10 cellular contexts compared by ENCODE assay signal in the genomic region with DNA sequence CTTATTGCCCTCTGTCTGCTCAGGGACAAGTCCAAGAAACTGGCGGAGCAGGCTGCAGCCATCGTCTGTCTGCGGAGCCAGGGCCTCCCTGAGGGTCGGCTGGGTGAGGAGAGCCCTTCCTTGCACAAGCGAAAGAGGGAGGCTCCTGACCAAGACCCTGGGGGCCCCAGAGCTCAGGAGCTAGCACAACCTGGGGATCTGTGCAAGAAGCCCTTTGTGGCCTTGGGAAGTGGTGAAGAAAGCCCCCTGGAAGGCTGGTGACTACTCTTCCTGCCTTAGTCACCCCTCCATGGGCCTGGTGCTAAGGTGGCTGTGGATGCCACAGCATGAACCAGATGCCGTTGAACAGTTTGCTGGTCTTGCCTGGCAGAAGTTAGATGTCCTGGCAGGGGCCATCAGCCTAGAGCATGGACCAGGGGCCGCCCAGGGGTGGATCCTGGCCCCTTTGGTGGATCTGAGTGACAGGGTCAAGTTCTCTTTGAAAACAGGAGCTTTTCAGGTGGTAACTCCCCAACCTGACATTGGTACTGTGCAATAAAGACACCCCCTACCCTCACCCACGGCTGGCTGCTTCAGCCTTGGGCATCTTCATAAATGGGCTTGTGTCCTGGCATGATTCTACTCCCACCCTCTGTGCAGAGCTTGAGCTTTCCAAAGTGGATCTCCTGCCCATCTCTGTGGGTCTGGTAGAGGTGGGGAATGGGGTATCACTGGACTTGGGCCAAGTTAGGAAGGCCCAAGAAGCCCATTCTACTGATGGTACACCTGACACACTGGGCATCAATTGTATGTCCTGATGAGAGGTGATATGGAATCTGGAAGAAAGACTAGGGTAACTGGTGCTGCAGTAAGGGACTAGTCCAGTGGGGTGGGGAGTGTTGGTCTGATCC. TPM values are rescaled to one million over a fixed set of nuclear protein-coding genes. Genes with fewer than 3 reads are reported as not detected.
DNase-seq lines count a peak whose midpoint lies in the region; TF ChIP-seq lines count a peak whose summit lies in the region.
"Had no signal": no experiment of that assay in that cellular context is flagged by ENCODE, and none has a peak within 500 bp of the region (broad histone marks: within the 10 kb centered on the region; RNA-seq: fewer than 3 reads in every experiment).

No MANE protein-coding gene starts in this region.

- no peak for TF ChIP-seq EP300 in esophagus muscularis mucosa (IDR thresholded peaks at IDR 0.05)
- no peak for TF ChIP-seq EP300 in sigmoid colon (IDR thresholded peaks at IDR 0.05)

- H3K4me3 Mint-ChIP-seq in CD4-positive, alpha-beta memory T cell = peak overlapping the region; percentile 6 to 85 (median 78)

- H3K4me1 Mint-ChIP-seq in CD4-positive, alpha-beta memory T cell = peaks cover 69 to 95% (median 87%) of the 10 kb centered on the region in 4 donors

- H3K27ac ChIP-seq in CD4-positive, alpha-beta memory T cell (ENCODE audit: low read depth, low read length) = peak overlapping the region; percentile 71
- H3K27ac ChIP-seq in RWPE1 (peak overlapping the region; percentile 15), esophagus muscularis mucosa (replicated peaks in 1 of 4) (peak overlapping the region; percentile 70 to 75 (median 72)), sigmoid colon (peak overlapping the region; percentile 50 to 65 (median 63)), trophoblast cell (ENCODE audit: low read depth, low read length) (no peak overlapping the region)
- H3K27ac ChIP-seq: ovary had no signal

- WGBS in esophagus muscularis mucosa = 100% methylated on average over 1 of the region's 8 CpGs
- 78 to 91% methylated on average over 8 of the region's 8 CpGs for WGBS in sigmoid colon, 2 donors
- no CpG with 5 or more reads among the region's 8 CpGs for WGBS in trophoblast cell (ENCODE audit: extremely low coverage, insufficient coverage, insufficient read length)

- H3K27ac Mint-ChIP-seq in CD4-positive, alpha-beta memory T cell = peak overlapping the region; percentile 86 to 96 (median 93)

- intact Hi-C loops in CD4-positive, alpha-beta memory T cell (cut with micrococcal nuclease) = no loop called here
- intact Hi-C loops in esophagus muscularis mucosa (cut with DNase I) (no loop called here), sigmoid colon (cut with DNase I) (no loop called here)

- H3K79me1 ChIP-seq in trophoblast cell (ENCODE audit: low read length) = peaks cover 3% of the 10 kb centered on the region

- H3K27me3 ChIP-seq in CD4-positive, alpha-beta memory T cell (ENCODE audit: insufficient read depth, low read length) = no peaks in the 10 kb centered on the region
- H3K27me3 ChIP-seq in esophagus muscularis mucosa (no peaks in the 10 kb centered on the region), sigmoid colon (no peaks in the 10 kb centered on the region), trophoblast cell (ENCODE audit: insufficient read depth, low read length) (no peaks in the 10 kb centered on the region)
- H3K27me3 ChIP-seq: ovary had no signal

- H3K9me3 Mint-ChIP-seq in CD4-positive, alpha-beta memory T cell = peaks cover 0 to under 1% (median 0%) of the 10 kb centered on the region in 8 donors

- DNase-seq in CD4-positive, alpha-beta memory T cell = peak in 1 of 5 donors; percentile 45
- no peak for DNase-seq in RWPE1 (ENCODE audit: low spot score)
- DNase-seq in esophagus muscularis mucosa (ENCODE audit: extremely low spot score) = peak; percentile 42
- DNase-seq in sigmoid colon = no peak
- no peak for DNase-seq in HT-29 (ENCODE audit: low spot score)
- DNase-seq in hypothalamus (lab: John Stamatoyannopoulos, UW) = no peak
- no peak for DNase-seq in HEK293T (ENCODE audit: extremely low spot score)
- no peak for DNase-seq in trophoblast cell

- H2BK120ac ChIP-seq in trophoblast cell (ENCODE audit: insufficient read depth, low read length, poor library complexity) = no peak overlapping the region

- no peak overlapping the region for H3K18ac ChIP-seq in trophoblast cell (ENCODE audit: low read length)

- TF ChIP-seq CTCF in RWPE1 (conservative IDR thresholded peaks at IDR 0.05; ENCODE audit: low read depth) (no peak), esophagus muscularis mucosa (IDR thresholded peaks at IDR 0.05) (no peak), sigmoid colon (IDR thresholded peaks at IDR 0.05) (no peak)

- H3K36me3 Mint-ChIP-seq in CD4-positive, alpha-beta memory T cell = peaks cover 18 to 33% of the 10 kb centered on the region in 2 donors

- H3K9ac ChIP-seq in trophoblast cell (ENCODE audit: low read length) = no peak overlapping the region

- no peaks in the 10 kb centered on the region for H3K27me3 Mint-ChIP-seq in CD4-positive, alpha-beta memory T cell

- H4K8ac ChIP-seq in trophoblast cell (ENCODE audit: low read depth, low read length) = no peak overlapping the region

- H3K4me2 ChIP-seq in trophoblast cell (ENCODE audit: low read length) = no peak overlapping the region

- peaks cover 94% of the 10 kb centered on the region for H3K4me1 ChIP-seq in CD4-positive, alpha-beta memory T cell (ENCODE audit: insufficient read depth, low read length)
- H3K4me1 ChIP-seq in esophagus muscularis mucosa = peaks cover 35 to 56% (median 54%) of the 10 kb centered on the region in 4 donors
- H3K4me1 ChIP-seq in sigmoid colon = peaks cover 0 to 23% (median 11%) of the 10 kb centered on the region in 4 donors
- H3K4me1 ChIP-seq in trophoblast cell (ENCODE audit: control insufficient read depth in 1 of 2, insufficient read depth in 2 of 2, low read length in 2 of 2) = peaks cover under 1 to 9% of the 10 kb centered on the region in 2 experiments

- no peak for TF ChIP-seq POLR2A in esophagus muscularis mucosa (IDR thresholded peaks at IDR 0.05; ENCODE audit: low read depth)
- no peak for TF ChIP-seq POLR2A in sigmoid colon (IDR thresholded peaks at IDR 0.05)

- H3K23ac ChIP-seq in trophoblast cell (ENCODE audit: low read length) = no peak overlapping the region

- H2AK5ac ChIP-seq in trophoblast cell (ENCODE audit: low read length) = no peak overlapping the region

- H2BK5ac ChIP-seq in trophoblast cell (ENCODE audit: low read depth, low read length, poor library complexity) = no peak overlapping the region

- H3K4me3 ChIP-seq in CD4-positive, alpha-beta memory T cell (ENCODE audit: low read length in 2 of 2) = peak overlapping the region; percentile 15 to 46
- H3K4me3 ChIP-seq in esophagus muscularis mucosa (no peak overlapping the region), sigmoid colon (no peak overlapping the region), trophoblast cell (ENCODE audit: low read depth, low read length) (no peak overlapping the region)
- H3K4me3 ChIP-seq: coronary artery, ovary had no signal

- no peak overlapping the region for H2AFZ ChIP-seq in trophoblast cell (ENCODE audit: insufficient read depth, low read length, poor library complexity)

- H4K12ac ChIP-seq in trophoblast cell (ENCODE audit: low read depth, low read length) = no peak overlapping the region

- no peak overlapping the region for H3K14ac ChIP-seq in trophoblast cell (ENCODE audit: low read length)

- no peaks in the 10 kb centered on the region for H3K36me3 ChIP-seq in CD4-positive, alpha-beta memory T cell (ENCODE audit: insufficient read depth, low read length)
- H3K36me3 ChIP-seq in esophagus muscularis mucosa (peaks cover 31 to 53% (median 42%) of the 10 kb centered on the region in 4 donors), sigmoid colon (peaks cover 0 to 50% (median 17%) of the 10 kb centered on the region in 4 donors), trophoblast cell (ENCODE audit: control insufficient read depth in 1 of 2, insufficient read depth in 2 of 2, low read length in 2 of 2) (peaks cover 28 to 45% of the 10 kb centered on the region in 2 experiments)
- H3K36me3 ChIP-seq: ovary had no signal

- CTCF ChIA-PET in CD4-positive, alpha-beta memory T cell (lab: Charles Lee; ENCODE audit: partially characterized antibody) = interaction anchor here (1.1 to 2.5 kb wide), 5 partner anchors 11 to 38 kb away, joined by 4 to 9 read pairs (median 5); no protein-coding TSS in a partner anchor
- CTCF ChIA-PET in RWPE1 (lab: Yijun Ruan, JAX) (no interaction called here), HEK293T (lab: Yijun Ruan, JAX) (no interaction called here)

- H4K91ac ChIP-seq in trophoblast cell (ENCODE audit: low read depth, low read length) = no peak overlapping the region

- no peaks in the 10 kb centered on the region for H3K79me2 ChIP-seq in trophoblast cell (ENCODE audit: control insufficient read depth, insufficient read depth, low read length, poor library complexity)

- no peak overlapping the region for H3K4ac ChIP-seq in trophoblast cell (ENCODE audit: low read depth, low read length)

- no peak overlapping the region for H2BK12ac ChIP-seq in trophoblast cell (ENCODE audit: low read length)

- no peaks in the 10 kb centered on the region for H3K9me3 ChIP-seq in CD4-positive, alpha-beta memory T cell (ENCODE audit: control insufficient read depth in 1 of 2, low read length in 2 of 2)
- H3K9me3 ChIP-seq in esophagus muscularis mucosa (no peaks in the 10 kb centered on the region), sigmoid colon (no peaks in the 10 kb centered on the region), trophoblast cell (ENCODE audit: insufficient read depth, low read depth, low read length) (no peaks in the 10 kb centered on the region)
- H3K9me3 ChIP-seq: ovary had no signal

- POLR2A ChIA-PET in CD4-positive, alpha-beta memory T cell (lab: Charles Lee; ENCODE audit: partially characterized antibody) = interaction anchor here (0.6 to 16.6 kb wide), 14 partner anchors 9 to 185 kb away, joined by 3 to 474 read pairs (median 6); partner anchors contain the start of genes DPEP2, ESRP2, PSMB10 and SLC7A6
- POLR2A ChIA-PET in RWPE1 (lab: Yijun Ruan, JAX; ENCODE audit: low non-redundant PET) = no interaction called here
- POLR2A ChIA-PET in HEK293T (lab: Yijun Ruan, JAX) = no interaction called here

RNA-seq across cellular contexts. Expression of gene NFATC3, which starts 6.2 kb away (rescaled TPM):
- 100 to 1,000 TPM; 127 to 134 TPM for total RNA-seq in CD4-positive, alpha-beta memory T cell
- 10 to 100 TPM; 76.5 to 94.9 TPM for polyA plus RNA-seq in CD4-positive, alpha-beta memory T cell
- total RNA-seq in esophagus muscularis mucosa (10 to 100 TPM; 44.6 to 56.8 (median 50.8) TPM), sigmoid colon (10 to 100 TPM; 42.8 to 52.2 (median 46.0) TPM)
- polyA plus RNA-seq in sigmoid colon = 10 to 100 TPM in 1 of 3 donors, 1 to 10 TPM in 2; 4.8 to 16.9 (median 6.0) TPM
- total RNA-seq in HT-29 (2014; rRNA removed; shearing (Covaris generic)) = 20.4 and 20.8 TPM in 2 replicates
- polyA plus RNA-seq in trophoblast cell (2013) = 21.0 and 21.7 TPM in 2 replicates

RNA-seq across cellular contexts. Expression of gene DUS2, which starts 55.9 kb away (rescaled TPM):
- 10 to 100 TPM; 13.8 to 14.6 TPM for total RNA-seq in CD4-positive, alpha-beta memory T cell
- polyA plus RNA-seq in CD4-positive, alpha-beta memory T cell = 10 to 100 TPM in 1 of 2 donors, 1 to 10 TPM in 1; 9.0 to 11.9 TPM
- total RNA-seq in esophagus muscularis mucosa (10 to 100 TPM in 1 of 4 donors, 1 to 10 TPM in 3; 8.4 to 12.5 (median 9.7) TPM), sigmoid colon (1 to 10 TPM; 3.6 to 7.3 (median 5.3) TPM)
- 10 to 100 TPM in 1 of 3 donors, 1 to 10 TPM in 2; 6.6 to 17.3 (median 7.4) TPM for polyA plus RNA-seq in sigmoid colon
- 18.7 and 19.0 TPM in 2 replicates for total RNA-seq in HT-29 (2014; rRNA removed; shearing (Covaris generic))
- 7.3 and 7.7 TPM in 2 replicates for polyA plus RNA-seq in trophoblast cell (2013)

RNA-seq across cellular contexts. Expression of gene DDX28, which starts 55.9 kb away (rescaled TPM):
- total RNA-seq in CD4-positive, alpha-beta memory T cell = 10 to 100 TPM; 16.1 to 17.0 TPM
- 10 to 100 TPM; 36.0 to 55.8 TPM for polyA plus RNA-seq in CD4-positive, alpha-beta memory T cell
- total RNA-seq in esophagus muscularis mucosa (10 to 100 TPM in 1 of 4 donors, 1 to 10 TPM in 3; 5.0 to 10.1 (median 8.4) TPM), sigmoid colon (1 to 10 TPM; 5.0 to 6.9 (median 5.8) TPM)
- 10 to 100 TPM in 1 of 3 donors, 1 to 10 TPM in 2; 3.0 to 12.8 (median 5.1) TPM for polyA plus RNA-seq in sigmoid colon
- total RNA-seq in HT-29 (2014; rRNA removed; shearing (Covaris generic)) = 27.4 and 30.4 TPM in 2 replicates
- 6.3 and 6.5 TPM in 2 replicates for polyA plus RNA-seq in trophoblast cell (2013)

Comparison
In these comparisons a context has a peak if more than half of its experiments do, and no peak if none do; other contexts are left out.
1. H3K4me3 ChIP-seq: peak in CD4-positive, alpha-beta memory T cell (2 of 2); none in esophagus muscularis mucosa (0 of 4), sigmoid colon (0 of 4) and trophoblast cell (single experiment).